32 cellular contexts compared by ENCODE assay signal in the genomic region with DNA sequence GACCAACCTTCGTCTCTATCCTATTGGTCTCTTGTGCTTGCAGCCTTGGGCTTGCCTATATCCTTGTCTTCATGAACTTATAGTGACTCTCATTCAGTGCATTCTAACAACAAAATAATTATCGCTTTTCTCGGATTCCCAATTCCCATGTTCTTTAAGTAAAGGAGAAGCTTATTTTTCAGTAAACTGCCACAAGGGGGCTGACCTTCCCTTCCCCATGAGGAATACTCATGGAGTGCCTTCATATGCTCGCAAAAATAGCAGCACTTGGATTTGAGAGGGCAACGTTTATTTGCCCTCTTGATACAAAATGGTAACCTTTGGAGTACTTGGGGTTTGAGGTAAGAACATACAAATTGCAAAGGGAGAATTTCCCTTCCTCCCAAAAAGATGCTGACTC.
DNase-seq lines count a peak whose midpoint lies in the region; ATAC-seq, FAIRE-seq and TF ChIP-seq lines count a peak whose summit lies in the region.
"Had no signal": no experiment of that assay in that cellular context is flagged by ENCODE, and none has a peak within 500 bp of the region (broad histone marks: within the 10 kb centered on the region; RNA-seq: fewer than 3 reads in every experiment).

No MANE protein-coding gene starts in this region.

- intact Hi-C loops in A673 (cut with micrococcal nuclease; ENCODE audit: unreplicated experiment) = no loop called here
- intact Hi-C loops in kidney (cut with DNase I) = no loop called here

- CTCF ChIA-PET in A673 (lab: Charles Lee) = no interaction called here

- no peaks in the 10 kb centered on the region for H3K36me3 ChIP-seq in A673 (ENCODE audit: insufficient read depth, low read length, poor library complexity, severe bottlenecking)
- H3K36me3 ChIP-seq in kidney (ENCODE audit: control insufficient read depth in 1 of 2, insufficient read depth in 2 of 2, low read length in 2 of 2) = no peaks in the 10 kb centered on the region
- H3K36me3 ChIP-seq: brain microvascular endothelial cell, gastrocnemius medialis, WERI-Rb-1 had no signal

- ATAC-seq in HG02973 (IDR thresholded peaks at IDR 0.05; ENCODE audit: unreplicated experiment) (no peak), HG03521 (IDR thresholded peaks at IDR 0.05; ENCODE audit: unreplicated experiment) (no peak), HG03439 (IDR thresholded peaks at IDR 0.05; ENCODE audit: unreplicated experiment) (no peak)
- ATAC-seq: activated naive CD4-positive, alpha-beta T cell treated with anti-CD3 and anti-CD28 coated beads, Interleukin-2, amount 50 U/mL, for 72 hours; gastrocnemius medialis; natural killer cell treated with Interleukin-12 subunit alpha and Interleukin-12 subunit beta and Interleukin-15 and Interleukin-18, amount 100 ng/mL, for 72 hours; stimulated activated effector memory CD8-positive, alpha-beta T cell treated with anti-CD3 and anti-CD28 coated beads, Interleukin-12 subunit alpha, Interleukin-12 subunit beta, amount 100 ng/mL, for 72 hours had no signal

- H3K9me3 ChIP-seq in A673 (ENCODE audit: low read depth, low read length, poor library complexity, severe bottlenecking) (no peaks in the 10 kb centered on the region), kidney (ENCODE audit: control insufficient read depth in 1 of 2, low read length in 2 of 2) (no peaks in the 10 kb centered on the region)
- H3K9me3 ChIP-seq: gastrocnemius medialis had no signal

- H3K4me3 ChIP-seq in A673 (ENCODE audit: low read depth, low read length, poor library complexity, severe bottlenecking) (no peak overlapping the region), kidney (ENCODE audit: low read length in 2 of 2) (no peak overlapping the region)
- H3K4me3 ChIP-seq: dorsolateral prefrontal cortex, gastrocnemius medialis, lung had no signal

- no peak overlapping the region for H3K9ac ChIP-seq in kidney (ENCODE audit: low read length in 2 of 2)

- peak; percentile 34 for TF ChIP-seq CTCF in A673 (conservative IDR thresholded peaks at IDR 0.05; ENCODE audit: low read depth, low read length)
- peak; percentile 16 for TF ChIP-seq CTCF in kidney (IDR thresholded peaks at IDR 0.05; ENCODE audit: borderline replicate concordance, extremely low read depth, insufficient read depth)

- POLR2A ChIA-PET in A673 (lab: Charles Lee; ENCODE audit: low non-redundant PET) = no interaction called here

- in situ Hi-C loops in SK-MEL-5 (cut with HindIII; ENCODE audit: low pct_unique_long_range_greater_than_20kb, low sequenced_read_pairs) = no loop called here

- no peaks in the 10 kb centered on the region for H3K4me1 ChIP-seq in A673 (ENCODE audit: insufficient read depth, low read length, poor library complexity, severe bottlenecking)
- H3K4me1 ChIP-seq in kidney (ENCODE audit: control insufficient read depth in 1 of 2, insufficient read depth in 1 of 2, low read depth in 1 of 2, low read length in 2 of 2) = no peaks in the 10 kb centered on the region
- H3K4me1 ChIP-seq: gastrocnemius medialis had no signal

- H3K27me3 ChIP-seq in A673 (replicated peaks; ENCODE audit: insufficient read depth, low read depth, low read length, poor library complexity) = no peaks in the 10 kb centered on the region
- H3K27me3 ChIP-seq: brain microvascular endothelial cell, gastrocnemius medialis had no signal

- no TSS peak for BruUV-seq in A673 (replicated peaks; lab: Mats Ljungman, UMichigan)

- H3K27ac ChIP-seq in A673 (ENCODE audit: low read depth, low read length, poor library complexity, severe bottlenecking) (no peak overlapping the region), kidney (ENCODE audit: low read depth in 2 of 2, low read length in 2 of 2) (no peak overlapping the region)
- H3K27ac ChIP-seq: brain microvascular endothelial cell, dorsolateral prefrontal cortex, gastrocnemius medialis, WERI-Rb-1 had no signal

- no peak for FAIRE-seq in kidney (lab: Jason Lieb, UNC)
- FAIRE-seq: H54 had no signal

- DNase-seq in A673 (ENCODE audit: low spot score) (peak; percentile 6), ELF-1 (ENCODE audit: low read depth, low spot score) (peak; percentile 8), SK-MEL-5 (ENCODE audit: low read depth, low spot score) (peak; percentile 38), kidney (no peak), HuH-7.5 (ENCODE audit: low spot score) (no peak)
- DNase-seq: activated CD4-positive, alpha-beta T cell treated with anti-CD3 and anti-CD28 coated beads for 48 hours; activated CD8-positive, alpha-beta memory T cell treated with anti-CD3 and anti-CD28 coated beads for 24 hours; amygdala; brain microvascular endothelial cell; Calu3; cerebellar nuclear complex; dorsolateral prefrontal cortex; gastrocnemius medialis; IMR-90; kidney glomerular epithelial cell; NCI-H1048; NCI-H1694; NCI-H2171; NCI-H510A; retina; SHP77; SW 1271; trophoblast cell; WERI-Rb-1 had no signal

Comparison
In these comparisons a context has a peak if more than half of its experiments do, and no peak if none do; other contexts are left out.
1. DNase-seq: peak in A673 (single experiment), ELF-1 (single experiment) and SK-MEL-5 (single experiment); none in kidney (single experiment) and HuH-7.5 (single experiment).